Comparison of ENCODE assay signal across 1 cellular context in the genomic region with DNA sequence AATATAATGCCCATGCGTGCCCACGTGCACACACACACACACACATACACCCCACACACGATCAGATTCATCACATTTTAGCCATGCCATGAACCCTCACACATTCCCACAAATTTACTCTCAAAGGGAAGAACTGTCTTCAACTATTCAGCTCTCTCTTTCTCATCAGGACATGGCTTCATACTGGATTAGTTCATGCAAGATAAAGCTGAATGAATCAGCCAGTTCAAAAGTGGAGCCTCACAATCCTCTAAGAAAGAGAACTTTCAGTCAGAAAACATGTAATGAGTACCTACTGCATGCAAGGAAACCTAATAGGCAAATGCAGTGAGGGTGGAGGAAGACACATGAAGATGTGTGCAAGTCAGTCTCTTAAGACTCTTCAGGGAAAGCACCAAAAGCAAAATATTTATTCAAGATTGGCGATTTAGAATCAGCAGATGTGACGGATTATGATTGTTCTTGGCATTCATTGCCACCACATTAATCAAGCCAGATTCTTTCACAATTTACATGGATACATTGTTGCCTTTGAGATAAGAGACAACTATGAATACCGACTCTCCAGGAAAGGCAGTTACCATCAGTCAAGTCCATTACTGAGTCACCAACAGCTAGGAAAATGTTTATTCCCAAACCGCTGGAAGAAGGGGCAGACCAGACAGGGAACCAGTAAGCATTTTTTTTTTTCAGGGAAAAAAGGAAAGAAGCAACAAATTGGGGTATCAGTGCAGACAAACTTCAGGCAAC.
TF ChIP-seq lines count a peak whose summit lies in the region.

No MANE protein-coding gene starts in this region.

TF ChIP-seq in endothelial cell of umbilical vein, 7 proteins besides CTCF, POLR2A, EP300 and RAD21 (continued from another document):
- no peak for TF ChIP-seq JUN (IDR thresholded peaks at IDR 0.05; ENCODE audit: borderline replicate concordance, insufficient read depth, insufficient read length, low read depth)
- TF ChIP-seq FOS (IDR thresholded peaks at IDR 0.05; ENCODE audit: borderline replicate concordance, insufficient read depth, low read length), result no peak
- TF ChIP-seq GATA2 (IDR thresholded peaks at IDR 0.05; ENCODE audit: insufficient read depth, insufficient read length, low read depth, low read length), result no peak
- TF ChIP-seq, protein P1, sequence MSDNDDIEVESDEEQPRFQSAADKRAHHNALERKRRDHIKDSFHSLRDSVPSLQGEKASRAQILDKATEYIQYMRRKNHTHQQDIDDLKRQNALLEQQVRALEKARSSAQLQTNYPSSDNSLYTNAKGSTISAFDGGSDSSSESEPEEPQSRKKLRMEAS (IDR thresholded peaks at IDR 0.05; ENCODE audit: insufficient read depth, insufficient read length), result no peak
